In the genomic region with DNA sequence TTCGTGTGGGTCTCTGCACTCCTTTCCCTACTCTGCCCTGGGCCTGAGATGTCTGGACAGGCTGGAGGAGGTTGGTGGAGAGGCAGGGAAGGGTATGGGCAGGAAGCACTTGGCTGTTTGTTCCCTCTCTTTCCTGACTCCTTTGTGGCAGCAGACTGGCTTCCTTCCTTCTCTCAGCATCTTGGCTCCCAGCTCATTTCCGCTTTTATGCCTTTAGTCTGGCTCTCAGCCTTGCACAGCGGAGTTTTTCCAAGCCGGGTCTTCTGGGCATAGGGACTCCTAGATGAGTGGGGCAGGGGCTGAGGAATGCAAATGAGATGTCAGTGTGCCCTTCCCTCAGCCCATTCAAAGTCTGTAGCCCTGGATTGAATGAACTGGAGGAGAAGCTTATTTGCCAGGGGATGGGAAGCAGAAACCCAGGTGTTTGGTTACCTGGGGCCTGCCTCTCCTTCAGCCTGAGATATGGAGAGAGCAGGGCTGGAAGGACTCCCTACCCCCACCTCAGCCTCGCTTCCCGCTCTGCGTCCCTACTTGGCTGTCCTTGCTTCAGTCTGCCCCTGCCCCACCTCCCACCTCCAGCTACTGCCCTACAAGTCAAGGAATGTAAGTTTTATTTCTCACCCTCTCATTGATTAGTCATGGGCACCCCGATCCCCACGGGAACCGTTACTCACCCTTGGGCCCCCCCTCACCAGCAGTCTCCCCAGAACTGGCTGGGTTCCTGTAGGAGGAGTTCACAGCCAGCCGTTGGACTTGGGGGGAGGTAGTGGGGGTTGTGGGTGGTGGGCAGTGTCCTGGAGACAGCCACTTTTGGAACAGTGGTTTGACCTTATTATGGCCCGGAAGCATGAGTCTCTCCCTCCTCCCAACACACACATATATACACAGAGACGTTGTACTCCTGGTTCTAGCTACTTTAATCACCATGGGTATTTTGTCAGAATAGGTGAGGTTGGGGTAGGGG, we compare ENCODE assay signal across 8 cellular contexts. TPM values are rescaled to one million over a fixed set of nuclear protein-coding genes. Genes with fewer than 3 reads are reported as not detected.
DNase-seq lines count a peak whose midpoint lies in the region; ATAC-seq and TF ChIP-seq lines count a peak whose summit lies in the region.

No MANE protein-coding gene starts in this region.

- DNase-seq in activated CD4-positive, alpha-beta memory T cell treated with anti-CD3 and anti-CD28 coated beads, Interleukin-2, amount 10 ng/mL, durations not matched to agents 7 days and 5 days: no peak
- DNase-seq in activated CD4-positive, alpha-beta memory T cell treated with anti-CD3 and anti-CD28 coated beads for 36 hours: no peak
- DNase-seq in breast epithelium (ENCODE audit: low spot score in 2 of 2) (no peak), left lobe of liver (ENCODE audit: low spot score) (no peak), upper lobe of left lung (peak in 1 of 2 donors; percentile 48), NCI-H446 (lab: John Stamatoyannopoulos, UW) (no peak), type B pancreatic cell (ENCODE audit: extremely low spot score, unreplicated experiment) (no peak)

- no peak overlapping the region for H3K4me3 Mint-ChIP-seq in activated CD4-positive, alpha-beta memory T cell treated with anti-CD3 and anti-CD28 coated beads, Interleukin-2, amount 10 ng/mL, durations not matched to agents 7 days and 5 days
- H3K4me3 Mint-ChIP-seq in activated CD4-positive, alpha-beta memory T cell treated with anti-CD3 and anti-CD28 coated beads for 36 hours: no peak overlapping the region
- no peak overlapping the region for H3K4me3 Mint-ChIP-seq in type B pancreatic cell

- TF ChIP-seq CTCF in breast epithelium (IDR thresholded peaks at IDR 0.05) (no peak), upper lobe of left lung (IDR thresholded peaks at IDR 0.05) (no peak), type B pancreatic cell (conservative IDR thresholded peaks at IDR 0.05) (no peak)

- peaks cover 4 to 8% of the 10 kb centered on the region in 2 donors for H3K4me1 ChIP-seq in breast epithelium
- peaks cover 45 to 65% (median 57%) of the 10 kb centered on the region in 4 donors for H3K4me1 ChIP-seq in upper lobe of left lung

- peak; percentile 27 for ATAC-seq in left lobe of liver
- peak in 1 of 2 donors; percentile 12 for ATAC-seq in upper lobe of left lung (ENCODE audit: low FRiP score in 2 of 2)
- ATAC-seq in GM19455 (IDR thresholded peaks at IDR 0.05; ENCODE audit: unreplicated experiment): no peak

- peaks cover 46% of the 10 kb centered on the region for H3K4me1 Mint-ChIP-seq in activated CD4-positive, alpha-beta memory T cell treated with anti-CD3 and anti-CD28 coated beads, Interleukin-2, amount 10 ng/mL, durations not matched to agents 7 days and 5 days
- peaks cover 20% of the 10 kb centered on the region for H3K4me1 Mint-ChIP-seq in activated CD4-positive, alpha-beta memory T cell treated with anti-CD3 and anti-CD28 coated beads for 36 hours (ENCODE audit: low read depth)
- H3K4me1 Mint-ChIP-seq in type B pancreatic cell (ENCODE audit: unreplicated experiment): peaks cover 32% of the 10 kb centered on the region

- H3K27ac ChIP-seq in breast epithelium (peak overlapping the region; percentile 21 to 68), upper lobe of left lung (peak overlapping the region; percentile 64 to 86 (median 81))

- H3K27me3 ChIP-seq in breast epithelium: no peaks in the 10 kb centered on the region
- no peaks in the 10 kb centered on the region for H3K27me3 ChIP-seq in upper lobe of left lung

- peak in 1 of 4 donors; percentile 9 for TF ChIP-seq EP300 in upper lobe of left lung (IDR thresholded peaks at IDR 0.05)

- H3K36me3 ChIP-seq in breast epithelium (no peaks in the 10 kb centered on the region), upper lobe of left lung (no peaks in the 10 kb centered on the region)

- peak; percentile 8 for TF ChIP-seq POLR2A in breast epithelium (IDR thresholded peaks at IDR 0.05)
- no peak for TF ChIP-seq POLR2A in upper lobe of left lung (IDR thresholded peaks at IDR 0.05)

- intact Hi-C loops in activated CD4-positive, alpha-beta memory T cell treated with anti-CD3 and anti-CD28 coated beads for 36 hours (cut with micrococcal nuclease): no loop called here
- intact Hi-C loops in breast epithelium (cut with DNase I; ENCODE audit: low total_unique reads): no loop called here

- H3K27ac Mint-ChIP-seq in activated CD4-positive, alpha-beta memory T cell treated with anti-CD3 and anti-CD28 coated beads, Interleukin-2, amount 10 ng/mL, durations not matched to agents 7 days and 5 days: peak overlapping the region; percentile 25
- no peak overlapping the region for H3K27ac Mint-ChIP-seq in activated CD4-positive, alpha-beta memory T cell treated with anti-CD3 and anti-CD28 coated beads for 36 hours
- no peak overlapping the region for H3K27ac Mint-ChIP-seq in type B pancreatic cell

- POLR2A ChIA-PET in activated CD4-positive, alpha-beta memory T cell treated with anti-CD3 and anti-CD28 coated beads, Interleukin-2, amount 10 ng/mL, durations not matched to agents 7 days and 5 days (lab: Charles Lee): interaction anchor here (1.0 to 3.6 kb wide), 6 partner anchors 11 to 70 kb away, joined by 3 to 32 read pairs (median 3); partner anchors contain the start of gene NCKAP1L
- POLR2A ChIA-PET in activated CD4-positive, alpha-beta memory T cell treated with anti-CD3 and anti-CD28 coated beads for 36 hours (lab: Charles Lee): interaction anchor here (0.6 to 2.6 kb wide), 3 partner anchors 10 to 94 kb away, joined by 3 to 12 read pairs (median 3); partner anchors contain the start of gene ITGA5

- H3K9me3 ChIP-seq in breast epithelium: no peaks in the 10 kb centered on the region
- no peaks in the 10 kb centered on the region for H3K9me3 ChIP-seq in upper lobe of left lung

- peaks cover 2% of the 10 kb centered on the region for H3K36me3 Mint-ChIP-seq in activated CD4-positive, alpha-beta memory T cell treated with anti-CD3 and anti-CD28 coated beads, Interleukin-2, amount 10 ng/mL, durations not matched to agents 7 days and 5 days (ENCODE audit: low read depth)
- no peaks in the 10 kb centered on the region for H3K36me3 Mint-ChIP-seq in activated CD4-positive, alpha-beta memory T cell treated with anti-CD3 and anti-CD28 coated beads for 36 hours
- no peaks in the 10 kb centered on the region for H3K36me3 Mint-ChIP-seq in type B pancreatic cell

- CTCF ChIA-PET in activated CD4-positive, alpha-beta memory T cell treated with anti-CD3 and anti-CD28 coated beads, Interleukin-2, amount 10 ng/mL, durations not matched to agents 7 days and 5 days (lab: Charles Lee): interaction anchor here (0.5 to 9.0 kb wide), 5 partner anchors 11 to 102 kb away, joined by 3 to 125 read pairs (median 12); partner anchors contain the start of gene ITGA5
- CTCF ChIA-PET in activated CD4-positive, alpha-beta memory T cell treated with anti-CD3 and anti-CD28 coated beads for 36 hours (lab: Charles Lee): interaction anchor here (0.8 to 3.9 kb wide), 9 partner anchors 9 to 35 kb away, joined by 3 to 28 read pairs (median 5); partner anchors contain the start of gene ITGA5

- peaks cover 46% of the 10 kb centered on the region for H3K27me3 Mint-ChIP-seq in activated CD4-positive, alpha-beta memory T cell treated with anti-CD3 and anti-CD28 coated beads, Interleukin-2, amount 10 ng/mL, durations not matched to agents 7 days and 5 days
- H3K27me3 Mint-ChIP-seq in activated CD4-positive, alpha-beta memory T cell treated with anti-CD3 and anti-CD28 coated beads for 36 hours: peaks cover 3% of the 10 kb centered on the region
- H3K27me3 Mint-ChIP-seq in type B pancreatic cell: peaks cover 43% of the 10 kb centered on the region

- H3K9me3 Mint-ChIP-seq in activated CD4-positive, alpha-beta memory T cell treated with anti-CD3 and anti-CD28 coated beads, Interleukin-2, amount 10 ng/mL, durations not matched to agents 7 days and 5 days: no peaks in the 10 kb centered on the region
- H3K9me3 Mint-ChIP-seq in activated CD4-positive, alpha-beta memory T cell treated with anti-CD3 and anti-CD28 coated beads for 36 hours: no peaks in the 10 kb centered on the region
- H3K9me3 Mint-ChIP-seq in type B pancreatic cell: no peaks in the 10 kb centered on the region

- H3K4me3 ChIP-seq in breast epithelium: no peak overlapping the region
- peak overlapping the region in 1 of 4 donors; percentile 3 for H3K4me3 ChIP-seq in upper lobe of left lung

- 32 to 45% methylated on average over 12 to 13 of the region's 13 CpGs for WGBS in upper lobe of left lung, 2 donors

RNA-seq across cellular contexts. Expression of gene ITGA5, which starts 9.3 kb away (rescaled TPM):
- 100 to 1,000 TPM; 102 to 107 TPM for total RNA-seq in activated CD4-positive, alpha-beta memory T cell treated with anti-CD3 and anti-CD28 coated beads, Interleukin-2, amount 10 ng/mL, durations not matched to agents 7 days and 5 days
- total RNA-seq in activated CD4-positive, alpha-beta memory T cell treated with anti-CD3 and anti-CD28 coated beads for 36 hours: 10 to 100 TPM; 33.8 to 34.9 TPM
- total RNA-seq in breast epithelium (100 to 1,000 TPM in 1 of 3 donors, 10 to 100 TPM in 2; 30.4 to 135 (median 81.9) TPM), left lobe of liver (29.2 TPM), upper lobe of left lung (100 to 1,000 TPM in 2 of 6 donors, 10 to 100 TPM in 4; 48.3 to 146 (median 92.6) TPM), type B pancreatic cell (ENCODE audit: low replicate concordance) (2.5 and 25.9 TPM in 2 replicates)

RNA-seq across cellular contexts. Expression of gene ZNF385A, which starts 43.8 kb away (rescaled TPM):
- total RNA-seq in activated CD4-positive, alpha-beta memory T cell treated with anti-CD3 and anti-CD28 coated beads, Interleukin-2, amount 10 ng/mL, durations not matched to agents 7 days and 5 days: 1 to 10 TPM in 1 of 2 experiments, under 1 TPM in 1; 0.38 to 1.2 TPM
- 1 to 10 TPM; 1.3 TPM for total RNA-seq in activated CD4-positive, alpha-beta memory T cell treated with anti-CD3 and anti-CD28 coated beads for 36 hours
- total RNA-seq in breast epithelium: 10 to 100 TPM in 2 of 3 donors, 1 to 10 TPM in 1; 8.9 to 18.4 (median 10.5) TPM
- total RNA-seq in left lobe of liver: 3.3 TPM
- 10 to 100 TPM; 18.5 to 43.8 (median 23.0) TPM for total RNA-seq in upper lobe of left lung
- 29.5 and 47.3 TPM in 2 replicates for total RNA-seq in type B pancreatic cell (ENCODE audit: low replicate concordance)

RNA-seq across cellular contexts. Expression of gene GTSF1, which starts 45.1 kb away (rescaled TPM):
- 10 to 100 TPM; 14.9 to 16.4 TPM for total RNA-seq in activated CD4-positive, alpha-beta memory T cell treated with anti-CD3 and anti-CD28 coated beads, Interleukin-2, amount 10 ng/mL, durations not matched to agents 7 days and 5 days
- total RNA-seq in activated CD4-positive, alpha-beta memory T cell treated with anti-CD3 and anti-CD28 coated beads for 36 hours: 10 to 100 TPM; 11.3 to 13.0 TPM
- total RNA-seq in breast epithelium: 1 to 10 TPM in 1 of 3 donors, under 1 TPM in 1, not detected in 1; 0.96 to 1.3 TPM
- total RNA-seq in left lobe of liver: 0.45 TPM
- 1 to 10 TPM in 4 of 6 donors, not detected in 2; 1.4 to 4.6 (median 2.2) TPM for total RNA-seq in upper lobe of left lung
- not detected in 2 replicates for total RNA-seq in type B pancreatic cell (ENCODE audit: low replicate concordance)
